ENCODE assay signal across 9 cellular contexts in the genomic region with DNA sequence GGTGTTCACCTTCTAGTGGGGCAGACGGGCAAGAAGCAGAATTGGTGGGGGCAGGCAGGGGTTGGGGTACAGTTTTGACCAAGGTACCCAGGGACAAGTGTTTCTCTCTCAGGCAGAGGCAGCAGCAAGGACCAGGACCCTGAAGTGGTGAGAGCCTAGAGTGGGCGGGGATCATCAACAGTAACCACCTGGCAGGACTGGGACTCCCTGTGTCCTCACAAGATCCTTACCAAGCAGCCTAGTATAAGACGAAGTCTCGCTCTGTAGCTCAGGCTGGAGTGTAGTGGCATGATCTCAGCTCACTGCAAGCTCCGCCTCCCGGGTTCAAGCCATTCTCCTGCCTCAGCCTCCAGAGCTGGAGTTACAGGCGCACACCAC. TPM values are rescaled to one million over a fixed set of nuclear protein-coding genes. Genes with fewer than 3 reads are reported as not detected.
DNase-seq lines count a peak whose midpoint lies in the region; ATAC-seq and TF ChIP-seq lines count a peak whose summit lies in the region.
"Had no signal": no experiment of that assay in that cellular context is flagged by ENCODE, and none has a peak within 500 bp of the region (broad histone marks: within the 10 kb centered on the region; RNA-seq: fewer than 3 reads in every experiment).

No MANE protein-coding gene starts in this region.

- TF ChIP-seq CTCF in C4-2B (conservative IDR thresholded peaks at IDR 0.05) (no peak), HFFc6 (IDR thresholded peaks at IDR 0.05) (no peak), GM20000 (IDR thresholded peaks at IDR 0.05; ENCODE audit: extremely low read depth, missing control alignments) (no peak)

- DNase-seq in HFFc6 (no peak), naive B cell (no peak), ACHN (no peak), GM20000 (ENCODE audit: low spot score) (no peak)
- no peak for DNase-seq in activated naive CD8-positive, alpha-beta T cell treated with anti-CD3 and anti-CD28 coated beads, Interleukin-2, amount 10 ng/mL, durations not matched to agents 7 days and 5 days
- DNase-seq in activated CD4-positive, CD25-positive, alpha-beta regulatory T cell treated with anti-CD3 and anti-CD28 coated beads, Interleukin-2, amount 50 U/mL, for 72 hours, result no peak
- DNase-seq: activated CD4-positive, alpha-beta T cell treated with anti-CD3 and anti-CD28 coated beads, Interleukin-2, amount 50 U/mL, for 4 hours had no signal

- H3K27ac Mint-ChIP-seq in HFFc6, result peak overlapping the region; percentile 29
- H3K27ac Mint-ChIP-seq in activated naive CD8-positive, alpha-beta T cell treated with anti-CD3 and anti-CD28 coated beads, Interleukin-2, amount 10 ng/mL, durations not matched to agents 7 days and 5 days, result peak overlapping the region; percentile 96
- H3K27ac Mint-ChIP-seq in naive B cell, result peak overlapping the region; percentile 92 to 100 (median 98)

- POLR2A ChIA-PET in activated naive CD8-positive, alpha-beta T cell treated with anti-CD3 and anti-CD28 coated beads, Interleukin-2, amount 10 ng/mL, durations not matched to agents 7 days and 5 days (lab: Charles Lee), result interaction anchor here (0.6 to 0.9 kb wide), 2 partner anchors 127 to 264 kb away, joined by 3 read pairs; no protein-coding TSS in a partner anchor

- H3K9me3 Mint-ChIP-seq in HFFc6 (no peaks in the 10 kb centered on the region), naive B cell (no peaks in the 10 kb centered on the region)
- no peaks in the 10 kb centered on the region for H3K9me3 Mint-ChIP-seq in activated naive CD8-positive, alpha-beta T cell treated with anti-CD3 and anti-CD28 coated beads, Interleukin-2, amount 10 ng/mL, durations not matched to agents 7 days and 5 days

- ATAC-seq in activated naive CD8-positive, alpha-beta T cell treated with anti-CD3 and anti-CD28 coated beads, Interleukin-2, amount 10 ng/mL, durations not matched to agents 7 days and 5 days (ENCODE audit: low read depth), result no peak
- ATAC-seq in naive B cell (ENCODE audit: low read depth in 2 of 2) (no peak), HG03342 (IDR thresholded peaks at IDR 0.05; ENCODE audit: unreplicated experiment) (no peak)

- H3K36me3 Mint-ChIP-seq in HFFc6 (ENCODE audit: low read depth) (peaks cover 7% of the 10 kb centered on the region; the same call in 1 of the 2 replicates), naive B cell (peaks cover under 1% of the 10 kb centered on the region in 2 donors)
- peaks cover 3% of the 10 kb centered on the region for H3K36me3 Mint-ChIP-seq in activated naive CD8-positive, alpha-beta T cell treated with anti-CD3 and anti-CD28 coated beads, Interleukin-2, amount 10 ng/mL, durations not matched to agents 7 days and 5 days

- H3K4me1 Mint-ChIP-seq in HFFc6 (ENCODE audit: low read depth) (peaks cover 52% of the 10 kb centered on the region), naive B cell (peaks cover 40 to 54% (median 54%) of the 10 kb centered on the region in 3 donors)
- H3K4me1 Mint-ChIP-seq in activated naive CD8-positive, alpha-beta T cell treated with anti-CD3 and anti-CD28 coated beads, Interleukin-2, amount 10 ng/mL, durations not matched to agents 7 days and 5 days, result peaks cover 41% of the 10 kb centered on the region

- in situ Hi-C loops in ACHN (cut with HindIII; ENCODE audit: low pct_ligation_motif_present, low pct_unique_long_range_greater_than_20kb, low sequenced_read_pairs), result no loop called here

- H3K27me3 Mint-ChIP-seq in HFFc6 (ENCODE audit: insufficient read depth), result peaks cover 21% of the 10 kb centered on the region
- H3K27me3 Mint-ChIP-seq in activated naive CD8-positive, alpha-beta T cell treated with anti-CD3 and anti-CD28 coated beads, Interleukin-2, amount 10 ng/mL, durations not matched to agents 7 days and 5 days, result no peaks in the 10 kb centered on the region
- no peaks in the 10 kb centered on the region for H3K27me3 Mint-ChIP-seq in naive B cell

- peak overlapping the region; percentile 97 for H3K27ac ChIP-seq in C4-2B

- no peak overlapping the region for H3K4me3 Mint-ChIP-seq in HFFc6
- peak overlapping the region; percentile 87 for H3K4me3 Mint-ChIP-seq in activated naive CD8-positive, alpha-beta T cell treated with anti-CD3 and anti-CD28 coated beads, Interleukin-2, amount 10 ng/mL, durations not matched to agents 7 days and 5 days
- peak overlapping the region in 7 of 8 donors; percentile 70 to 94 (median 82) for H3K4me3 Mint-ChIP-seq in naive B cell

RNA-seq across cellular contexts. Expression of gene NADK, which starts 3.2 kb away (rescaled TPM):
- 10 to 100 TPM; 50.3 to 68.8 (median 54.8) TPM for total RNA-seq in HFFc6 (2021; fragmentation: NEBNext Ultra II Directional; extraction: Animal tissue kit (Norgen Biotek cat#: 25700))
- total RNA-seq in activated naive CD8-positive, alpha-beta T cell treated with anti-CD3 and anti-CD28 coated beads, Interleukin-2, amount 10 ng/mL, durations not matched to agents 7 days and 5 days, result 10 to 100 TPM; 69.7 to 74.3 TPM
- 10 to 100 TPM; 38.4 to 56.6 (median 44.5) TPM for polyA plus RNA-seq in naive B cell (ENCODE audit: low read depth in 6 of 6)

RNA-seq across cellular contexts. Expression of gene CDK11A, which starts 57.4 kb away (rescaled TPM):
- 10 to 100 TPM; 23.1 to 27.2 (median 25.0) TPM for total RNA-seq in HFFc6 (2021; fragmentation: NEBNext Ultra II Directional; extraction: Animal tissue kit (Norgen Biotek cat#: 25700))
- 100 to 1,000 TPM; 104 to 106 TPM for total RNA-seq in activated naive CD8-positive, alpha-beta T cell treated with anti-CD3 and anti-CD28 coated beads, Interleukin-2, amount 10 ng/mL, durations not matched to agents 7 days and 5 days
- polyA plus RNA-seq in naive B cell (ENCODE audit: low read depth in 6 of 6), result 10 to 100 TPM; 11.9 to 24.1 (median 14.0) TPM

Comparison
In these comparisons a context has a peak if more than half of its experiments do, and no peak if none do; other contexts are left out.
1. H3K27ac Mint-ChIP-seq: peak in every context shown above with its lines; median percentile 98 in naive B cell; 96 in activated naive CD8-positive, alpha-beta T cell treated with anti-CD3 and anti-CD28 coated beads, Interleukin-2, amount 10 ng/mL, durations not matched to agents 7 days and 5 days; 29 in HFFc6.